39 cellular contexts compared by ENCODE assay signal in the genomic region with DNA sequence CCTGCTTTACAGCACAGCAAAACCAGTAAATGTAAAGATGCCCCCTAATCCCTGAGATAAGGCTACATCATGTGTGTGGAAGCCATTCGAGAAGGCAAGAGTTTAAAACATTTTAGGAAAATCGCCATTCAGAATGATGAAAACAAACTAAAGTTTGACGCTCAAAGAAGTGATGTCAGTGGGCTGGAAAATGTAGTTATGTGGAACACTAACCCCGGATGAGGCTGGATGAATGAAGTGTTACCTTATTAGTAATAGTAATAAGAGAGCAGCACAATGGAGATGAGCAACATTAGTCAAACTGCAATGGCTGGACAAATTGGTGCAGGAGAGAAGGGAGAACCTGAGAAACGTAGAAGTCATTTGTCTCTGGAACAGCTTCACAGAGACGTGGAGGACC.
"Had no signal": no experiment of that assay in that cellular context is flagged by ENCODE, and none has a peak within 500 bp of the region (broad histone marks: within the 10 kb centered on the region; RNA-seq: fewer than 3 reads in every experiment).

No MANE protein-coding gene starts in this region.

- H3K4me3 Mint-ChIP-seq: activated naive CD4-positive, alpha-beta T cell treated with anti-CD3 and anti-CD28 coated beads for 36 hours; activated naive CD4-positive, alpha-beta T cell treated with anti-CD3 and anti-CD28 coated beads, Interleukin-2, amount 10 ng/mL, durations not matched to agents 7 days and 5 days; activated naive CD8-positive, alpha-beta T cell; activated naive CD8-positive, alpha-beta T cell treated with anti-CD3 and anti-CD28 coated beads for 36 hours; activated naive CD8-positive, alpha-beta T cell treated with anti-CD3 and anti-CD28 coated beads, Interleukin-2, amount 10 ng/mL, durations not matched to agents 7 days and 5 days; activated T-cell treated with anti-CD3 and anti-CD28 coated beads, Interleukin-2, amount 50 U/mL, for 24 hours; activated T-cell treated with anti-CD3 and anti-CD28 coated beads, Interleukin-2, amount 50 U/mL, for 4 hours; activated T-helper 1 cell treated with anti-CD3 and anti-CD28 coated beads, Interleukin-12 subunit alpha, Interleukin-12 subunit beta, Interleukin-2, Interleukin-4 antibody, amounts not matched to agents 30 ng/mL and 10 ng/mL and 1 ng/mL, durations not matched to agents 14 hours and 24 hours and 36 hours; activated T-helper 17 cell treated with anti-CD3 and anti-CD28 coated beads, Interleukin-2, amount 50 U/mL, for 72 hours; brain; central memory CD8-positive, alpha-beta T cell had no signal

- DNase-seq: activated effector memory CD4-positive, alpha-beta T cell treated with anti-CD3 and anti-CD28 coated beads, Interleukin-2, amount 50 U/mL, for 16 hours; activated effector memory CD4-positive, alpha-beta T cell treated with Interleukin-2 at 50 U/mL for 16 hours; activated gamma-delta T cell; activated gamma-delta T cell treated with Interleukin-2 at 50 U/mL for 16 hours; activated naive CD4-positive, alpha-beta T cell; activated naive CD4-positive, alpha-beta T cell treated with anti-CD3 and anti-CD28 coated beads for 36 hours; activated naive CD4-positive, alpha-beta T cell treated with anti-CD3 and anti-CD28 coated beads, Interleukin-2, amount 10 ng/mL, durations not matched to agents 7 days and 5 days; activated naive CD4-positive, alpha-beta T cell treated with anti-CD3 and anti-CD28 coated beads, Interleukin-2, amount 50 U/mL, for 16 hours; activated naive CD4-positive, alpha-beta T cell treated with Interleukin-2 at 50 U/mL for 16 hours; activated naive CD8-positive, alpha-beta T cell treated with anti-CD3 and anti-CD28 coated beads for 36 hours; activated naive CD8-positive, alpha-beta T cell treated with anti-CD3 and anti-CD28 coated beads, Interleukin-2, amount 10 ng/mL, durations not matched to agents 7 days and 5 days; activated naive CD8-positive, alpha-beta T cell treated with anti-CD3 and anti-CD28 coated beads, Interleukin-2, amount 50 U/mL, for 24 hours; activated T-cell treated with anti-CD3 and anti-CD28 coated beads, Interleukin-2, amount 50 U/mL, for 24 hours; activated T-cell treated with anti-CD3 and anti-CD28 coated beads, Interleukin-2, amount 50 U/mL, for 4 hours; activated T-cell treated with anti-CD3 and anti-CD28 coated beads, Interleukin-2, amount 50 U/mL, for 48 hours; activated T-cell treated with anti-CD3 and anti-CD28 coated beads, Interleukin-2, amount 50 U/mL, for 72 hours; adrenal gland; amniotic stem cell; amygdala; anterior cingulate cortex; aorta; body of pancreas; brain microvascular endothelial cell; caudate nucleus; central memory CD4-positive, alpha-beta T cell; cerebellar nuclear complex had no signal

- H3K27ac ChIP-seq: adrenal gland, ascending aorta, body of pancreas, brain microvascular endothelial cell, breast epithelium, cardiac muscle cell had no signal

- H3K4me1 ChIP-seq: ascending aorta, body of pancreas, breast epithelium had no signal

- ATAC-seq: activated naive CD4-positive, alpha-beta T cell treated with anti-CD3 and anti-CD28 coated beads, Interleukin-2, amount 50 U/mL, for 72 hours; activated naive CD8-positive, alpha-beta T cell treated with anti-CD3 and anti-CD28 coated beads, Interleukin-2, amount 50 U/mL, for 24 hours; activated T-cell treated with anti-CD3 and anti-CD28 coated beads, Interleukin-2, amount 50 U/mL, for 4 hours; activated T-cell treated with anti-CD3 and anti-CD28 coated beads, Interleukin-2, amount 50 U/mL, for 72 hours; activated T-helper 17 cell treated with anti-CD3 and anti-CD28 coated beads, Interleukin-2, amount 50 U/mL, for 72 hours; body of pancreas had no signal

- FAIRE-seq: astrocyte, bronchial epithelial cell had no signal

- H3K9me3 Mint-ChIP-seq: activated naive CD4-positive, alpha-beta T cell treated with anti-CD3 and anti-CD28 coated beads for 36 hours; activated naive CD4-positive, alpha-beta T cell treated with anti-CD3 and anti-CD28 coated beads, Interleukin-2, amount 10 ng/mL, durations not matched to agents 7 days and 5 days; activated naive CD4-positive, alpha-beta T cell treated with anti-CD3 and anti-CD28 coated beads, Interleukin-2, amount 50 U/mL, for 24 hours; activated naive CD4-positive, alpha-beta T cell treated with anti-CD3 and anti-CD28 coated beads, Interleukin-2, amount 50 U/mL, for 72 hours; activated naive CD8-positive, alpha-beta T cell treated with anti-CD3 and anti-CD28 coated beads for 36 hours; activated naive CD8-positive, alpha-beta T cell treated with anti-CD3 and anti-CD28 coated beads, Interleukin-2, amount 10 ng/mL, durations not matched to agents 7 days and 5 days; activated naive CD8-positive, alpha-beta T cell treated with anti-CD3 and anti-CD28 coated beads, Interleukin-2, amount 50 U/mL, for 24 hours; activated T-cell treated with anti-CD3 and anti-CD28 coated beads, Interleukin-2, amount 50 U/mL, for 24 hours; activated T-cell treated with anti-CD3 and anti-CD28 coated beads, Interleukin-2, amount 50 U/mL, for 4 hours; activated T-cell treated with anti-CD3 and anti-CD28 coated beads, Interleukin-2, amount 50 U/mL, for 72 hours; activated T-helper 1 cell treated with anti-CD3 and anti-CD28 coated beads, Interleukin-12 subunit alpha, Interleukin-12 subunit beta, Interleukin-2, Interleukin-4 antibody, amounts not matched to agents 30 ng/mL and 10 ng/mL and 1 ng/mL, durations not matched to agents 14 hours and 24 hours and 36 hours; activated T-helper 17 cell treated with anti-CD3 and anti-CD28 coated beads, Interleukin-2, amount 50 U/mL, for 72 hours; activated T-helper 2 cell treated with anti-CD3 and anti-CD28 coated beads, Interferon-gamma antibody, Interleukin-2, Interleukin-4, amounts not matched to agents 10 μg/mL and 5 μg/mL and 100 μg/mL, durations not matched to agents 14 hours and 24 hours and 36 hours; central memory CD8-positive, alpha-beta T cell had no signal

- H3K27me3 ChIP-seq: adrenal gland, ascending aorta, body of pancreas, brain microvascular endothelial cell, breast epithelium, cardiac muscle cell had no signal

- H3K4me3 ChIP-seq: adrenal gland, ascending aorta, body of pancreas, breast epithelium, cardiac muscle cell had no signal

- H3K36me3 ChIP-seq: adrenal gland, ascending aorta, brain microvascular endothelial cell, breast epithelium, cardiac muscle cell had no signal

- H3K36me3 Mint-ChIP-seq: activated naive CD4-positive, alpha-beta T cell treated with anti-CD3 and anti-CD28 coated beads, Interleukin-2, amount 10 ng/mL, durations not matched to agents 7 days and 5 days; activated naive CD4-positive, alpha-beta T cell treated with anti-CD3 and anti-CD28 coated beads, Interleukin-2, amount 50 U/mL, for 24 hours; activated naive CD4-positive, alpha-beta T cell treated with anti-CD3 and anti-CD28 coated beads, Interleukin-2, amount 50 U/mL, for 72 hours; activated naive CD8-positive, alpha-beta T cell; activated naive CD8-positive, alpha-beta T cell treated with anti-CD3 and anti-CD28 coated beads for 36 hours; activated naive CD8-positive, alpha-beta T cell treated with anti-CD3 and anti-CD28 coated beads, Interleukin-2, amount 10 ng/mL, durations not matched to agents 7 days and 5 days; brain had no signal

- H3K9me3 ChIP-seq: adrenal gland, body of pancreas had no signal

- H3K27ac Mint-ChIP-seq: activated naive CD4-positive, alpha-beta T cell treated with anti-CD3 and anti-CD28 coated beads for 36 hours; activated naive CD4-positive, alpha-beta T cell treated with anti-CD3 and anti-CD28 coated beads, Interleukin-2, amount 10 ng/mL, durations not matched to agents 7 days and 5 days; activated naive CD4-positive, alpha-beta T cell treated with anti-CD3 and anti-CD28 coated beads, Interleukin-2, amount 50 U/mL, for 24 hours; activated naive CD4-positive, alpha-beta T cell treated with anti-CD3 and anti-CD28 coated beads, Interleukin-2, amount 50 U/mL, for 72 hours; activated naive CD8-positive, alpha-beta T cell; activated naive CD8-positive, alpha-beta T cell treated with anti-CD3 and anti-CD28 coated beads for 36 hours; activated naive CD8-positive, alpha-beta T cell treated with anti-CD3 and anti-CD28 coated beads, Interleukin-2, amount 10 ng/mL, durations not matched to agents 7 days and 5 days; activated naive CD8-positive, alpha-beta T cell treated with anti-CD3 and anti-CD28 coated beads, Interleukin-2, amount 50 U/mL, for 24 hours; activated T-cell treated with anti-CD3 and anti-CD28 coated beads, Interleukin-2, amount 50 U/mL, for 24 hours; activated T-cell treated with anti-CD3 and anti-CD28 coated beads, Interleukin-2, amount 50 U/mL, for 72 hours; activated T-helper 1 cell treated with anti-CD3 and anti-CD28 coated beads, Interleukin-12 subunit alpha, Interleukin-12 subunit beta, Interleukin-2, Interleukin-4 antibody, amounts not matched to agents 30 ng/mL and 10 ng/mL and 1 ng/mL, durations not matched to agents 14 hours and 24 hours and 36 hours; activated T-helper 17 cell treated with anti-CD3 and anti-CD28 coated beads, Interleukin-2, amount 50 U/mL, for 72 hours; activated T-helper 2 cell treated with anti-CD3 and anti-CD28 coated beads, Interferon-gamma antibody, Interleukin-2, Interleukin-4, amounts not matched to agents 10 μg/mL and 5 μg/mL and 100 μg/mL, durations not matched to agents 14 hours and 24 hours and 36 hours had no signal
